8 cellular contexts compared by ENCODE assay signal in genomic region chr1:109248797-109249629, GRCh38. TPM values are rescaled to one million over a fixed set of nuclear protein-coding genes. Genes with fewer than 3 reads are reported as not detected.
A peak's percentile ranks its signal among the peaks of the same experiment; 100 is the strongest.
DNase-seq lines count a peak whose midpoint lies in the region; ATAC-seq and TF ChIP-seq lines count a peak whose summit lies in the region.

Gene CELSR2 (plus strand): TSS chr1:109249539. CDS start chr1:109250080, 541 bp downstream.

- no peaks in the 10 kb centered on the region for H3K36me3 Mint-ChIP-seq in Calu3 (ENCODE audit: insufficient read depth, unreplicated experiment)
- H3K36me3 Mint-ChIP-seq in activated naive CD4-positive, alpha-beta T cell treated with anti-CD3 and anti-CD28 coated beads, Interleukin-2, amount 10 ng/mL, durations not matched to agents 7 days and 5 days = no peaks in the 10 kb centered on the region
- H3K36me3 Mint-ChIP-seq in osteocyte (ENCODE audit: unreplicated experiment) = no peaks in the 10 kb centered on the region
- H3K36me3 Mint-ChIP-seq in type B pancreatic cell = peaks cover 13% of the 10 kb centered on the region

- CTCF ChIA-PET in Calu3 (lab: Charles Lee) = no interaction called here
- CTCF ChIA-PET in RWPE1 (lab: Yijun Ruan, JAX) = interaction anchor here (0.8 kb wide), 1 partner anchor 15 kb away, joined by 3 read pairs; no protein-coding TSS in a partner anchor
- CTCF ChIA-PET in activated naive CD4-positive, alpha-beta T cell treated with anti-CD3 and anti-CD28 coated beads, Interleukin-2, amount 10 ng/mL, durations not matched to agents 7 days and 5 days (lab: Charles Lee) = interaction anchor here (1.0 kb wide), 1 partner anchor 9 kb away, joined by 3 read pairs; no protein-coding TSS in a partner anchor

- BruUV-seq in Calu3 (replicated peaks; lab: Mats Ljungman, UMichigan) = no TSS peak

- H3K27ac Mint-ChIP-seq in Calu3 (ENCODE audit: unreplicated experiment) (no peak within 1 kb of the TSS), osteocyte (ENCODE audit: unreplicated experiment) (no peak within 1 kb of the TSS), type B pancreatic cell (no peak within 1 kb of the TSS)
- no peak within 1 kb of the TSS for H3K27ac Mint-ChIP-seq in activated naive CD4-positive, alpha-beta T cell treated with anti-CD3 and anti-CD28 coated beads, Interleukin-2, amount 10 ng/mL, durations not matched to agents 7 days and 5 days

- H3K27me3 Mint-ChIP-seq in Calu3 (ENCODE audit: unreplicated experiment) (peaks cover 10% of the 10 kb centered on the region), osteocyte (ENCODE audit: unreplicated experiment) (no peaks in the 10 kb centered on the region), type B pancreatic cell (no peaks in the 10 kb centered on the region)
- peaks cover 82% of the 10 kb centered on the region for H3K27me3 Mint-ChIP-seq in activated naive CD4-positive, alpha-beta T cell treated with anti-CD3 and anti-CD28 coated beads, Interleukin-2, amount 10 ng/mL, durations not matched to agents 7 days and 5 days

- TF ChIP-seq CTCF in Calu3 (IDR thresholded peaks at IDR 0.05; ENCODE audit: unreplicated experiment) (no peak), RWPE1 (conservative IDR thresholded peaks at IDR 0.05; ENCODE audit: low read depth) (no peak), osteocyte (IDR thresholded peaks at IDR 0.05) (no peak), type B pancreatic cell (conservative IDR thresholded peaks at IDR 0.05) (no peak)

- intact Hi-C loops in Calu3 (cut with micrococcal nuclease; ENCODE audit: unreplicated experiment) = no loop called here
- intact Hi-C loops in head of caudate nucleus (cut with DNase I) = no loop called here

- peak; percentile 60 for DNase-seq in Calu3
- peak in 55 of 76 experiments; percentile 4 to 65 (median 44) for DNase-seq in HUDEP-2 (lab: John Stamatoyannopoulos, UW; ENCODE audit: unreplicated experiment in 76 of 76)
- peak; percentile 84 for DNase-seq in RWPE1 (ENCODE audit: low spot score)
- DNase-seq in activated naive CD4-positive, alpha-beta T cell treated with anti-CD3 and anti-CD28 coated beads, Interleukin-2, amount 10 ng/mL, durations not matched to agents 7 days and 5 days = peak; percentile 77
- peak in 41 of 42 donors; percentile 56 to 91 (median 80) for DNase-seq in head of caudate nucleus
- DNase-seq in osteocyte (ENCODE audit: extremely low spot score, unreplicated experiment) = no peak
- no peak for DNase-seq in type B pancreatic cell (ENCODE audit: extremely low spot score, unreplicated experiment)

- H3K4me3 Mint-ChIP-seq in Calu3 (ENCODE audit: low read depth, unreplicated experiment) (peak within 1 kb of the TSS; percentile 37), osteocyte (ENCODE audit: unreplicated experiment) (peak within 1 kb of the TSS; percentile 65), type B pancreatic cell (peak within 1 kb of the TSS; percentile 76)
- peak within 1 kb of the TSS; percentile 62 for H3K4me3 Mint-ChIP-seq in activated naive CD4-positive, alpha-beta T cell treated with anti-CD3 and anti-CD28 coated beads, Interleukin-2, amount 10 ng/mL, durations not matched to agents 7 days and 5 days

- ATAC-seq in GM21360 (IDR thresholded peaks at IDR 0.05; ENCODE audit: unreplicated experiment) = peak; percentile 75

- POLR2A ChIA-PET in RWPE1 (lab: Yijun Ruan, JAX; ENCODE audit: low non-redundant PET) = interaction anchor here (1.5 kb wide), 1 partner anchor 9 kb away, joined by 5 read pairs; no protein-coding TSS in a partner anchor

- no peaks in the 10 kb centered on the region for H3K4me1 Mint-ChIP-seq in Calu3 (ENCODE audit: low read depth, unreplicated experiment)
- H3K4me1 Mint-ChIP-seq in activated naive CD4-positive, alpha-beta T cell treated with anti-CD3 and anti-CD28 coated beads, Interleukin-2, amount 10 ng/mL, durations not matched to agents 7 days and 5 days = peaks cover 5% of the 10 kb centered on the region
- peaks cover 17% of the 10 kb centered on the region for H3K4me1 Mint-ChIP-seq in osteocyte (ENCODE audit: unreplicated experiment)
- peaks cover 7% of the 10 kb centered on the region for H3K4me1 Mint-ChIP-seq in type B pancreatic cell (ENCODE audit: unreplicated experiment)

- no peaks in the 10 kb centered on the region for H3K9me3 Mint-ChIP-seq in Calu3 (ENCODE audit: low read depth, unreplicated experiment)
- no peaks in the 10 kb centered on the region for H3K9me3 Mint-ChIP-seq in activated naive CD4-positive, alpha-beta T cell treated with anti-CD3 and anti-CD28 coated beads, Interleukin-2, amount 10 ng/mL, durations not matched to agents 7 days and 5 days
- no peaks in the 10 kb centered on the region for H3K9me3 Mint-ChIP-seq in osteocyte (ENCODE audit: unreplicated experiment)
- no peaks in the 10 kb centered on the region for H3K9me3 Mint-ChIP-seq in type B pancreatic cell

- peak within 1 kb of the TSS; percentile 61 for H3K27ac ChIP-seq in RWPE1

RNA-seq across cellular contexts. Expression of gene CELSR2, which starts in this region (rescaled TPM):
- total RNA-seq in Calu3 (2022) (5.1 and 5.3 TPM in 2 replicates), osteocyte (10.3 and 10.5 TPM in 2 replicates), type B pancreatic cell (ENCODE audit: low replicate concordance) (23.4 and 35.5 TPM in 2 replicates)

Comparison
In these comparisons a context has a peak if more than half of its experiments do, and no peak if none do; other contexts are left out.
1. DNase-seq: peak in Calu3 (single experiment), HUDEP-2 (55 of 76), RWPE1 (single experiment), activated naive CD4-positive, alpha-beta T cell treated with anti-CD3 and anti-CD28 coated beads, Interleukin-2, amount 10 ng/mL, durations not matched to agents 7 days and 5 days (single experiment) and head of caudate nucleus (41 of 42); none in osteocyte (single experiment) and type B pancreatic cell (single experiment).
2. Peak in every context shown above with its lines, with median percentiles within 50 percentile points of each other: H3K4me3 Mint-ChIP-seq.